1 cellular context compared by ENCODE assay signal in the genomic region with DNA sequence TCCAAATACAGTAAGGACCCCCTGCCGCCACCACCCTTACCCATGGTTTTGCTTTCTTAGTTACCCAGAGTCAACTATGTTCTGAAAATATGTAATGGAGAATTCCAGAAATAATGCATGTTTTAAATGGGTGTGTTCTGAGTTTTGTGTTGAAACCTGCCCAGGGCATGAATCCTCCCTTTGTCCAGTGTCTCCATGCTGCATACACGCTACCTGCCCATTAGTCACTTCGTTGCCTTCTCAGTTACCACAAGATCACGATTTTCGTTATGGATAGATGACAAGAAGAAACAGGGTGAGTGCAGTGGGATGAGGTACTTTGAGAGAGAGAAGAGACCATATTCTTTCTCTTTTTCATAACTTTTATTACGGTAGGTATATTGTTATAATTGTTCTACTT.
TF ChIP-seq lines count a peak whose summit lies in the region.

No MANE protein-coding gene starts in this region.

TF ChIP-seq in WTC11, 78 proteins besides CTCF, POLR2A, EP300 and RAD21 (continued from another document):
- TF ChIP-seq PRDM15 (CRISPR knock-in tag; IDR thresholded peaks at IDR 0.05) (no peak), TEAD1 (CRISPR knock-in tag; IDR thresholded peaks at IDR 0.05) (no peak), PRRX2 (CRISPR knock-in tag; IDR thresholded peaks at IDR 0.05) (no peak), MXD4 (CRISPR knock-in tag; IDR thresholded peaks at IDR 0.05; ENCODE audit: borderline replicate concordance) (no peak)
- TF ChIP-seq, protein P1, sequence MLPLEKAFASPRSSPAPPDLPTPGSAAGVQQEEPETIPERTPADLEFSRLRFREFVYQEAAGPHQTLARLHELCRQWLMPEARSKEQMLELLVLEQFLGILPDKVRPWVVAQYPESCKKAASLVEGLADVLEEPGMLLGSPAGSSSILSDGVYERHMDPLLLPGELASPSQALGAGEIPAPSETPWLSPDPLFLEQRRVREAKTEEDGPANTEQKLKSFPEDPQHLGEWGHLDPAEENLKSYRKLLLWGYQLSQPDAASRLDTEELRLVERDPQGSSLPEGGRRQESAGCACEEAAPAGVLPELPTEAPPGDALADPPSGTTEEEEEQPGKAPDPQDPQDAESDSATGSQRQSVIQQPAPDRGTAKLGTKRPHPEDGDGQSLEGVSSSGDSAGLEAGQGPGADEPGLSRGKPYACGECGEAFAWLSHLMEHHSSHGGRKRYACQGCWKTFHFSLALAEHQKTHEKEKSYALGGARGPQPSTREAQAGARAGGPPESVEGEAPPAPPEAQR (CRISPR knock-in tag; IDR thresholded peaks at IDR 0.05) = no peak
